Comparison of ENCODE assay signal across 1 cellular context in the genomic region with DNA sequence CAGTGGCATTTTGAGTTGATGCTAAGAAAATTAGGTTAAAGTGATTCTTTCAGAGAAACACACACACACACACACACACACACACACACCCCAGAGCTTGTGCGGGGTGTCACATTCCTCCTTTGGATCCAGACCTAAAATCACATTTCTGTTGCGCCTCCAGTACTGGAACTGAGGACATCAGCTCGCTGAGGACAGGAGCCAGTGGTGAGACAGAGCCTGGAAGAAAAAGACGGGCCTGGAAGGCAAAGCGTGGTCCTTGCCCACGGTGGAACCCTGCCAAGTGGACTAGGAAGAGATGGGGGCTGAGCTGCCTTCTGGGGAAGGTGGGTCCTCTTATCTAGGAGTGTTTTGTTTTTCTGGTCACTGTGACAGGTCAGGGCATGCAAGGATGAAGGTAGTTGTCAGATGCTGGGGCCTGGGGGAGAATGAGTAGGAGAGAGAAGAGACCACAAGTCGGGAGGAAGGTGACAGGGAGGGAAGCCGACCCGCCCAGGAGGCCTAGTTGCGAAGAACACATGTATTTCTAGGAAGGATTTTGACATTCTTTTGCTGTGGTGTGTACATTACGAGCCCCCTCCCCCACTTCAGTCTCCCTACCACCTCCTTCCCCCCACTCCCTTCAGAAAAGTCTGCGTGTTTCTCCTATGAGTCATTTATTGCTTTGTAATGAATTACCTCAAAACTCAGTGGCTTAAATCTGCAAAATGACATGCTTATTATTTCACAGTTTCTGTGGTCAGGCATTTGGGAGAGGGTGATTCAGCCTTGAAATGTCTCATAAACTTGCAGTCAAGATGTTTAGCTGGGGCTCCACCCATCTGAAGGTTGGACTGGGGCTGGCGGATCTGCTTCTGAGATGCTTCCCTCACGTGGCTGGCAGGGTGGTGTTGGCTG.
TF ChIP-seq lines count a peak whose summit lies in the region.

No MANE protein-coding gene starts in this region.

TF ChIP-seq in Ishikawa, 13 proteins besides CTCF, POLR2A, EP300 and RAD21 (continued from another document):
- TF ChIP-seq, protein P1, sequence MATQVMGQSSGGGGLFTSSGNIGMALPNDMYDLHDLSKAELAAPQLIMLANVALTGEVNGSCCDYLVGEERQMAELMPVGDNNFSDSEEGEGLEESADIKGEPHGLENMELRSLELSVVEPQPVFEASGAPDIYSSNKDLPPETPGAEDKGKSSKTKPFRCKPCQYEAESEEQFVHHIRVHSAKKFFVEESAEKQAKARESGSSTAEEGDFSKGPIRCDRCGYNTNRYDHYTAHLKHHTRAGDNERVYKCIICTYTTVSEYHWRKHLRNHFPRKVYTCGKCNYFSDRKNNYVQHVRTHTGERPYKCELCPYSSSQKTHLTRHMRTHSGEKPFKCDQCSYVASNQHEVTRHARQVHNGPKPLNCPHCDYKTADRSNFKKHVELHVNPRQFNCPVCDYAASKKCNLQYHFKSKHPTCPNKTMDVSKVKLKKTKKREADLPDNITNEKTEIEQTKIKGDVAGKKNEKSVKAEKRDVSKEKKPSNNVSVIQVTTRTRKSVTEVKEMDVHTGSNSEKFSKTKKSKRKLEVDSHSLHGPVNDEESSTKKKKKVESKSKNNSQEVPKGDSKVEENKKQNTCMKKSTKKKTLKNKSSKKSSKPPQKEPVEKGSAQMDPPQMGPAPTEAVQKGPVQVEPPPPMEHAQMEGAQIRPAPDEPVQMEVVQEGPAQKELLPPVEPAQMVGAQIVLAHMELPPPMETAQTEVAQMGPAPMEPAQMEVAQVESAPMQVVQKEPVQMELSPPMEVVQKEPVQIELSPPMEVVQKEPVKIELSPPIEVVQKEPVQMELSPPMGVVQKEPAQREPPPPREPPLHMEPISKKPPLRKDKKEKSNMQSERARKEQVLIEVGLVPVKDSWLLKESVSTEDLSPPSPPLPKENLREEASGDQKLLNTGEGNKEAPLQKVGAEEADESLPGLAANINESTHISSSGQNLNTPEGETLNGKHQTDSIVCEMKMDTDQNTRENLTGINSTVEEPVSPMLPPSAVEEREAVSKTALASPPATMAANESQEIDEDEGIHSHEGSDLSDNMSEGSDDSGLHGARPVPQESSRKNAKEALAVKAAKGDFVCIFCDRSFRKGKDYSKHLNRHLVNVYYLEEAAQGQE (IDR thresholded peaks at IDR 0.05; ENCODE audit: low read depth) = no peak
- TF ChIP-seq TAF1 (IDR thresholded peaks at IDR 0.05; ENCODE audit: low read depth) = no peak
- no peak; the same call in 1 of the 2 replicates for TF ChIP-seq NFIC (IDR thresholded peaks at IDR 0.05)
- TF ChIP-seq YY1 (IDR thresholded peaks at IDR 0.05; ENCODE audit: low read depth) = no peak
- no peak for TF ChIP-seq FOXM1 (IDR thresholded peaks at IDR 0.05; ENCODE audit: borderline replicate concordance, low read depth)
- no peak for TF ChIP-seq CREB1 (IDR thresholded peaks at IDR 0.05; ENCODE audit: low read depth)
